Comparison of ENCODE assay signal across 8 cellular contexts in genomic region chr9:5493597-5494511, GRCh38. TPM values are rescaled to one million over a fixed set of nuclear protein-coding genes. Genes with fewer than 3 reads are reported as not detected.
A peak's percentile ranks its signal among the peaks of the same experiment; 100 is the strongest.
DNase-seq lines count a peak whose midpoint lies in the region; ATAC-seq and TF ChIP-seq lines count a peak whose summit lies in the region.

No MANE protein-coding gene starts in this region.

- H3K36me3 Mint-ChIP-seq in T-cell: no peaks in the 10 kb centered on the region
- no peaks in the 10 kb centered on the region for H3K36me3 Mint-ChIP-seq in stimulated activated memory B cell treated with anti-CD40 and anti-IgM and Interleukin-4, amounts not matched to agents 10 μg/mL and 1 μg/mL and 100 μg/mL, for 72 hours

- peaks cover 0 to 52% (median 8%) of the 10 kb centered on the region in 10 experiments; a peak in 11 of 20 replicates for H3K4me1 ChIP-seq in BLaER1 treated with 17β-estradiol and CSF1 and Interleukin-3, amounts not matched to agents 10 nM and 100 nM
- H3K4me1 ChIP-seq in foreskin keratinocyte: peaks cover 16% of the 10 kb centered on the region

- no peak for TF ChIP-seq CTCF in foreskin keratinocyte (conservative IDR thresholded peaks at IDR 0.05)

- no peaks in the 10 kb centered on the region for H3K9me3 Mint-ChIP-seq in T-cell
- no peaks in the 10 kb centered on the region for H3K9me3 Mint-ChIP-seq in stimulated activated memory B cell treated with anti-CD40 and anti-IgM and Interleukin-4, amounts not matched to agents 10 μg/mL and 1 μg/mL and 100 μg/mL, for 72 hours

- peak overlapping the region; percentile 15 to 83 for H3K27ac Mint-ChIP-seq in T-cell
- H3K27ac Mint-ChIP-seq in stimulated activated memory B cell treated with anti-CD40 and anti-IgM and Interleukin-4, amounts not matched to agents 10 μg/mL and 1 μg/mL and 100 μg/mL, for 72 hours: no peak overlapping the region

- DNase-seq in GM19240 (ENCODE audit: insufficient read length, low spot score) (peak; percentile 39), T-cell (no peak), foreskin keratinocyte (peak; percentile 69 to 83), superior temporal gyrus (ENCODE audit: extremely low spot score) (no peak), DMS153 treated with DMSO at 0.1 percent for 48 hours (lab: John Stamatoyannopoulos, UW; ENCODE audit: unreplicated experiment) (no peak)

- CTCF ChIA-PET in T-cell (lab: Charles Lee): interaction anchor here (0.7 to 0.9 kb wide), 2 partner anchors 44 to 762 kb away, joined by 3 to 5 read pairs; partner anchors contain the start of gene CD274 (in 1 of the 2)

- POLR2A ChIA-PET in T-cell (lab: Charles Lee): interaction anchor here in 1 of 2 donors (0.6 kb wide), 1 partner anchor 11 kb away, joined by 3 read pairs; no protein-coding TSS in a partner anchor

- no peak overlapping the region for H3K4me3 ChIP-seq in BLaER1 treated with 17β-estradiol and CSF1 and Interleukin-3, amounts not matched to agents 10 nM and 100 nM

- H3K36me3 ChIP-seq in BLaER1 treated with 17β-estradiol and CSF1 and Interleukin-3, amounts not matched to agents 10 nM and 100 nM: no peaks in the 10 kb centered on the region

- H3K4me2 ChIP-seq in BLaER1 treated with 17β-estradiol and CSF1 and Interleukin-3, amounts not matched to agents 10 nM and 100 nM: peak overlapping the region in 6 of 11 experiments; percentile 31 to 87 (median 65); a peak in 12 of 22 replicates

- H3K4me1 Mint-ChIP-seq in T-cell: peaks cover 11 to 15% (median 12%) of the 10 kb centered on the region in 3 donors
- H3K4me1 Mint-ChIP-seq in stimulated activated memory B cell treated with anti-CD40 and anti-IgM and Interleukin-4, amounts not matched to agents 10 μg/mL and 1 μg/mL and 100 μg/mL, for 72 hours: peaks cover 15% of the 10 kb centered on the region

- H3K4me3 Mint-ChIP-seq in T-cell: no peak overlapping the region
- no peak overlapping the region for H3K4me3 Mint-ChIP-seq in stimulated activated memory B cell treated with anti-CD40 and anti-IgM and Interleukin-4, amounts not matched to agents 10 μg/mL and 1 μg/mL and 100 μg/mL, for 72 hours

- H3K27me3 Mint-ChIP-seq in T-cell: no peaks in the 10 kb centered on the region
- H3K27me3 Mint-ChIP-seq in stimulated activated memory B cell treated with anti-CD40 and anti-IgM and Interleukin-4, amounts not matched to agents 10 μg/mL and 1 μg/mL and 100 μg/mL, for 72 hours: no peaks in the 10 kb centered on the region

- no peaks in the 10 kb centered on the region for H3K27me3 ChIP-seq in BLaER1 treated with 17β-estradiol and CSF1 and Interleukin-3, amounts not matched to agents 10 nM and 100 nM
- H3K27me3 ChIP-seq in foreskin keratinocyte: no peaks in the 10 kb centered on the region

- no peaks in the 10 kb centered on the region for H3K9me3 ChIP-seq in BLaER1 treated with 17β-estradiol and CSF1 and Interleukin-3, amounts not matched to agents 10 nM and 100 nM (replicated peaks in 1 of 11)

- ATAC-seq in HG03135 (IDR thresholded peaks at IDR 0.05; ENCODE audit: unreplicated experiment): peak; percentile 78
- ATAC-seq in T-cell (replicated peaks in 1 of 4): peak in 1 of 4 experiments; percentile 32
- ATAC-seq in foreskin keratinocyte: peak; percentile 87
- ATAC-seq in stimulated activated memory B cell treated with anti-CD40 and anti-IgM and Interleukin-4, amounts not matched to agents 10 μg/mL and 1 μg/mL and 100 μg/mL, for 72 hours: peak; percentile 82

- peak overlapping the region in 5 of 11 experiments; percentile 40 to 69 (median 66); a peak in 8 of 22 replicates for H3K9ac ChIP-seq in BLaER1 treated with 17β-estradiol and CSF1 and Interleukin-3, amounts not matched to agents 10 nM and 100 nM

- H3K27ac ChIP-seq in BLaER1 treated with 17β-estradiol and CSF1 and Interleukin-3, amounts not matched to agents 10 nM and 100 nM: peak overlapping the region in 9 of 11 experiments; percentile 1 to 88 (median 74); a peak in 15 of 22 replicates
- H3K27ac ChIP-seq in foreskin keratinocyte: peak overlapping the region; percentile 98

- no peaks in the 10 kb centered on the region for H4K20me1 ChIP-seq in BLaER1 treated with 17β-estradiol and CSF1 and Interleukin-3, amounts not matched to agents 10 nM and 100 nM

RNA-seq across cellular contexts. Expression of gene PDCD1LG2, which starts 16.5 kb away (rescaled TPM):
- total RNA-seq in T-cell (under 1 TPM; 0.14 to 0.76 (median 0.40) TPM), foreskin keratinocyte (21.9 and 22.9 TPM in 2 replicates)
- 9.2 and 10.8 TPM in 2 replicates for polyA plus RNA-seq in foreskin keratinocyte

RNA-seq across cellular contexts. Expression of gene CD274, which starts 43.5 kb away (rescaled TPM):
- 10 to 100 TPM in 1 of 5 donors, 1 to 10 TPM in 4; 6.6 to 11.4 (median 7.2) TPM for total RNA-seq in T-cell
- total RNA-seq in foreskin keratinocyte: 26.1 and 27.6 TPM in 2 replicates
- 11.5 and 12.1 TPM in 2 replicates for polyA plus RNA-seq in foreskin keratinocyte

RNA-seq across cellular contexts. Expression of gene PLGRKT, which starts 56.1 kb away (rescaled TPM):
- total RNA-seq in T-cell (10 to 100 TPM; 15.4 to 21.3 (median 19.3) TPM), foreskin keratinocyte (49.3 and 55.6 TPM in 2 replicates)
- 56.3 and 57.2 TPM in 2 replicates for polyA plus RNA-seq in foreskin keratinocyte

Comparison
In these comparisons a context has a peak if more than half of its experiments do, and no peak if none do; other contexts are left out.
1. DNase-seq: peak in GM19240 (single experiment) and foreskin keratinocyte (2 of 2); none in T-cell (0 of 34), superior temporal gyrus (single experiment) and DMS153 treated with DMSO at 0.1 percent for 48 hours (single experiment).
2. RNA of gene PDCD1LG2, which starts 16.5 kb away (total RNA-seq): 21.9 to 22.9 TPM in foreskin keratinocyte; 0.14 to 0.76 TPM in T-cell; every median in the first group is over 10 times any median in the second.